33 cellular contexts compared by ENCODE assay signal in the genomic region with DNA sequence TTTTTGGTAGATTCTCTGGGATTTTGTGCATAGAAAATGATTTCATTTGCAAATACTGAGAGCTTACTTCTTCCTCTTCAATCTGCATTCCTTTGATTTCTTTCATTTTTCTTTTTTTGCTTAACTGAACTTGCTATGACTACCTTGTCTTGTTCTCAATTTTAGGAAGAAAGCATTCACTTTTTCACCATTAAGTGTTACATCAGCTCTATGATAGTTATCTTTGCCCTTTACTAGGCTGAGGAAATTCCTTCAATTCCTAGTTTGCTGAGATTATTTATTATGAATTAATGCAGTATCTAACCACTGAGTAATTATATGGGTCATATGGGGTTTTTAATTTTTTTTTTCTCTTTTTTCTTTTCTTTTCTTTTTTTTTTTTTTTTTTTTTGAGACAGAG.
"Had no signal": no experiment of that assay in that cellular context is flagged by ENCODE, and none has a peak within 500 bp of the region (broad histone marks: within the 10 kb centered on the region; RNA-seq: fewer than 3 reads in every experiment).

No MANE protein-coding gene starts in this region.

- ATAC-seq: activated CD4-positive, alpha-beta T cell treated with anti-CD3 and anti-CD28 coated beads for 36 hours; activated CD4-positive, CD25-positive, alpha-beta regulatory T cell treated with anti-CD3 and anti-CD28 coated beads, Interleukin-2, amount 50 U/mL, for 24 hours; activated CD8-positive, alpha-beta memory T cell treated with anti-CD3 and anti-CD28 coated beads, Interleukin-2, amount 10 ng/mL, durations not matched to agents 7 days and 5 days; activated CD8-positive, alpha-beta T cell treated with anti-CD3 and anti-CD28 coated beads, Interleukin-2, amount 10 ng/mL, durations not matched to agents 7 days and 5 days; activated naive CD8-positive, alpha-beta T cell treated with anti-CD3 and anti-CD28 coated beads, Interleukin-2, amount 50 U/mL, for 24 hours; body of pancreas had no signal

- DNase-seq: activated CD4-positive, alpha-beta memory T cell treated with anti-CD3 and anti-CD28 coated beads, Interleukin-2, amount 10 ng/mL, durations not matched to agents 7 days and 5 days; activated CD4-positive, alpha-beta T cell treated with anti-CD3 and anti-CD28 coated beads for 1 hour; activated CD4-positive, alpha-beta T cell treated with anti-CD3 and anti-CD28 coated beads for 36 hours; activated CD4-positive, alpha-beta T cell treated with anti-CD3 and anti-CD28 coated beads for 48 hours; activated CD4-positive, alpha-beta T cell treated with anti-CD3 and anti-CD28 coated beads, Interleukin-2, amount 10 ng/mL, durations not matched to agents 7 days and 5 days; activated CD4-positive, alpha-beta T cell treated with anti-CD3 and anti-CD28 coated beads, Interleukin-2, amount 50 U/mL, for 48 hours; activated CD4-positive, CD25-positive, alpha-beta regulatory T cell; activated CD8-positive, alpha-beta memory T cell treated with anti-CD3 and anti-CD28 coated beads for 24 hours; activated CD8-positive, alpha-beta memory T cell treated with anti-CD3 and anti-CD28 coated beads, Interleukin-2, amount 10 ng/mL, durations not matched to agents 7 days and 5 days; activated CD8-positive, alpha-beta memory T cell treated with anti-CD3 and anti-CD28 coated beads, Interleukin-2, amount 50 U/mL, for 48 hours; activated CD8-positive, alpha-beta T cell treated with anti-CD3 and anti-CD28 coated beads, Interleukin-2, amount 10 ng/mL, durations not matched to agents 7 days and 5 days; activated effector memory CD4-positive, alpha-beta T cell treated with Interleukin-2 at 50 U/mL for 16 hours; activated gamma-delta T cell; activated naive CD4-positive, alpha-beta T cell treated with anti-CD3 and anti-CD28 coated beads, Interleukin-2, amount 10 ng/mL, durations not matched to agents 7 days and 5 days; activated naive CD4-positive, alpha-beta T cell treated with Interleukin-2 at 50 U/mL for 16 hours; activated naive CD8-positive, alpha-beta T cell treated with anti-CD3 and anti-CD28 coated beads, Interleukin-2, amount 10 ng/mL, durations not matched to agents 7 days and 5 days; activated naive CD8-positive, alpha-beta T cell treated with anti-CD3 and anti-CD28 coated beads, Interleukin-2, amount 50 U/mL, for 24 hours; activated T-cell treated with anti-CD3 and anti-CD28 coated beads, Interleukin-2, amount 50 U/mL, for 24 hours; activated T-cell treated with anti-CD3 and anti-CD28 coated beads, Interleukin-2, amount 50 U/mL, for 48 hours; amygdala; aorta; body of pancreas; brain microvascular endothelial cell; central memory CD4-positive, alpha-beta T cell; colonic mucosa; T-helper 2 cell; T-helper 9 cell had no signal

- H3K36me3 Mint-ChIP-seq: activated CD8-positive, alpha-beta memory T cell treated with anti-CD3 and anti-CD28 coated beads, Interleukin-2, amount 10 ng/mL, durations not matched to agents 7 days and 5 days; activated naive CD4-positive, alpha-beta T cell treated with anti-CD3 and anti-CD28 coated beads, Interleukin-2, amount 50 U/mL, for 24 hours had no signal

- H3K9me3 Mint-ChIP-seq: activated CD4-positive, alpha-beta memory T cell treated with anti-CD3 and anti-CD28 coated beads, Interleukin-2, amount 10 ng/mL, durations not matched to agents 7 days and 5 days; activated CD4-positive, alpha-beta T cell treated with anti-CD3 and anti-CD28 coated beads, Interleukin-2, amount 10 ng/mL, durations not matched to agents 7 days and 5 days; activated naive CD4-positive, alpha-beta T cell treated with anti-CD3 and anti-CD28 coated beads, Interleukin-2, amount 10 ng/mL, durations not matched to agents 7 days and 5 days; activated naive CD4-positive, alpha-beta T cell treated with anti-CD3 and anti-CD28 coated beads, Interleukin-2, amount 50 U/mL, for 24 hours; activated naive CD8-positive, alpha-beta T cell treated with anti-CD3 and anti-CD28 coated beads, Interleukin-2, amount 10 ng/mL, durations not matched to agents 7 days and 5 days; activated naive CD8-positive, alpha-beta T cell treated with anti-CD3 and anti-CD28 coated beads, Interleukin-2, amount 50 U/mL, for 24 hours; activated T-cell treated with anti-CD3 and anti-CD28 coated beads, Interleukin-2, amount 50 U/mL, for 24 hours; activated T-helper 2 cell treated with anti-CD3 and anti-CD28 coated beads, Interferon-gamma antibody, Interleukin-2, Interleukin-4, amounts not matched to agents 10 μg/mL and 5 μg/mL and 100 μg/mL, durations not matched to agents 14 hours and 24 hours and 36 hours; T-helper 1 cell treated with Interleukin-12 subunit alpha and Interleukin-12 subunit beta and Interleukin-4 antibody, amounts not matched to agents 30 μg/mL and 1 μg/mL, for 36 hours; T-helper 2 cell treated with Interferon-gamma antibody and Interleukin-4, amounts not matched to agents 5 μg/mL and 100 μg/mL, for 36 hours had no signal

- H3K27ac Mint-ChIP-seq: activated CD4-positive, alpha-beta memory T cell treated with anti-CD3 and anti-CD28 coated beads, Interleukin-2, amount 10 ng/mL, durations not matched to agents 7 days and 5 days; activated CD4-positive, alpha-beta T cell treated with anti-CD3 and anti-CD28 coated beads for 36 hours; activated CD4-positive, alpha-beta T cell treated with anti-CD3 and anti-CD28 coated beads, Interleukin-2, amount 10 ng/mL, durations not matched to agents 7 days and 5 days; activated CD8-positive, alpha-beta memory T cell treated with anti-CD3 and anti-CD28 coated beads, Interleukin-2, amount 10 ng/mL, durations not matched to agents 7 days and 5 days; activated CD8-positive, alpha-beta T cell treated with anti-CD3 and anti-CD28 coated beads, Interleukin-2, amount 10 ng/mL, durations not matched to agents 7 days and 5 days; activated naive CD4-positive, alpha-beta T cell treated with anti-CD3 and anti-CD28 coated beads, Interleukin-2, amount 10 ng/mL, durations not matched to agents 7 days and 5 days; activated naive CD4-positive, alpha-beta T cell treated with anti-CD3 and anti-CD28 coated beads, Interleukin-2, amount 50 U/mL, for 24 hours; activated naive CD8-positive, alpha-beta T cell; activated naive CD8-positive, alpha-beta T cell treated with anti-CD3 and anti-CD28 coated beads, Interleukin-2, amount 10 ng/mL, durations not matched to agents 7 days and 5 days; activated naive CD8-positive, alpha-beta T cell treated with anti-CD3 and anti-CD28 coated beads, Interleukin-2, amount 50 U/mL, for 24 hours; activated T-cell treated with anti-CD3 and anti-CD28 coated beads, Interleukin-2, amount 50 U/mL, for 24 hours; activated T-helper 2 cell treated with anti-CD3 and anti-CD28 coated beads, Interferon-gamma antibody, Interleukin-2, Interleukin-4, amounts not matched to agents 10 μg/mL and 5 μg/mL and 100 μg/mL, durations not matched to agents 14 hours and 24 hours and 36 hours; T-helper 1 cell treated with Interleukin-12 subunit alpha and Interleukin-12 subunit beta and Interleukin-4 antibody, amounts not matched to agents 30 μg/mL and 1 μg/mL, for 36 hours; T-helper 2 cell treated with Interferon-gamma antibody and Interleukin-4, amounts not matched to agents 5 μg/mL and 100 μg/mL, for 36 hours had no signal

- H3K27me3 Mint-ChIP-seq: activated CD4-positive, alpha-beta memory T cell treated with anti-CD3 and anti-CD28 coated beads, Interleukin-2, amount 10 ng/mL, durations not matched to agents 7 days and 5 days; activated CD4-positive, alpha-beta T cell treated with anti-CD3 and anti-CD28 coated beads for 36 hours; activated CD4-positive, alpha-beta T cell treated with anti-CD3 and anti-CD28 coated beads, Interleukin-2, amount 10 ng/mL, durations not matched to agents 7 days and 5 days; activated CD8-positive, alpha-beta memory T cell treated with anti-CD3 and anti-CD28 coated beads, Interleukin-2, amount 10 ng/mL, durations not matched to agents 7 days and 5 days; activated naive CD4-positive, alpha-beta T cell treated with anti-CD3 and anti-CD28 coated beads, Interleukin-2, amount 10 ng/mL, durations not matched to agents 7 days and 5 days; activated naive CD4-positive, alpha-beta T cell treated with anti-CD3 and anti-CD28 coated beads, Interleukin-2, amount 50 U/mL, for 24 hours; activated naive CD8-positive, alpha-beta T cell; activated naive CD8-positive, alpha-beta T cell treated with anti-CD3 and anti-CD28 coated beads, Interleukin-2, amount 10 ng/mL, durations not matched to agents 7 days and 5 days; activated naive CD8-positive, alpha-beta T cell treated with anti-CD3 and anti-CD28 coated beads, Interleukin-2, amount 50 U/mL, for 24 hours; activated T-cell treated with anti-CD3 and anti-CD28 coated beads, Interleukin-2, amount 50 U/mL, for 24 hours had no signal

- H3K4me1 Mint-ChIP-seq: activated CD4-positive, alpha-beta memory T cell treated with anti-CD3 and anti-CD28 coated beads, Interleukin-2, amount 10 ng/mL, durations not matched to agents 7 days and 5 days had no signal

- H3K4me3 Mint-ChIP-seq: activated CD4-positive, alpha-beta memory T cell treated with anti-CD3 and anti-CD28 coated beads, Interleukin-2, amount 10 ng/mL, durations not matched to agents 7 days and 5 days; activated CD4-positive, alpha-beta T cell treated with anti-CD3 and anti-CD28 coated beads for 36 hours; activated CD4-positive, alpha-beta T cell treated with anti-CD3 and anti-CD28 coated beads, Interleukin-2, amount 10 ng/mL, durations not matched to agents 7 days and 5 days; activated CD8-positive, alpha-beta memory T cell treated with anti-CD3 and anti-CD28 coated beads, Interleukin-2, amount 10 ng/mL, durations not matched to agents 7 days and 5 days; activated CD8-positive, alpha-beta T cell treated with anti-CD3 and anti-CD28 coated beads, Interleukin-2, amount 10 ng/mL, durations not matched to agents 7 days and 5 days; activated naive CD4-positive, alpha-beta T cell treated with anti-CD3 and anti-CD28 coated beads, Interleukin-2, amount 10 ng/mL, durations not matched to agents 7 days and 5 days; activated naive CD4-positive, alpha-beta T cell treated with anti-CD3 and anti-CD28 coated beads, Interleukin-2, amount 50 U/mL, for 24 hours; activated naive CD8-positive, alpha-beta T cell; activated naive CD8-positive, alpha-beta T cell treated with anti-CD3 and anti-CD28 coated beads, Interleukin-2, amount 10 ng/mL, durations not matched to agents 7 days and 5 days; activated naive CD8-positive, alpha-beta T cell treated with anti-CD3 and anti-CD28 coated beads, Interleukin-2, amount 50 U/mL, for 24 hours; activated T-cell treated with anti-CD3 and anti-CD28 coated beads, Interleukin-2, amount 50 U/mL, for 24 hours; T-helper 1 cell treated with Interleukin-12 subunit alpha and Interleukin-12 subunit beta and Interleukin-4 antibody, amounts not matched to agents 30 μg/mL and 1 μg/mL, for 36 hours; T-helper 2 cell treated with Interferon-gamma antibody and Interleukin-4, amounts not matched to agents 5 μg/mL and 100 μg/mL, for 36 hours had no signal
